Comparison of ENCODE assay signal across 20 cellular contexts in the genomic region with DNA sequence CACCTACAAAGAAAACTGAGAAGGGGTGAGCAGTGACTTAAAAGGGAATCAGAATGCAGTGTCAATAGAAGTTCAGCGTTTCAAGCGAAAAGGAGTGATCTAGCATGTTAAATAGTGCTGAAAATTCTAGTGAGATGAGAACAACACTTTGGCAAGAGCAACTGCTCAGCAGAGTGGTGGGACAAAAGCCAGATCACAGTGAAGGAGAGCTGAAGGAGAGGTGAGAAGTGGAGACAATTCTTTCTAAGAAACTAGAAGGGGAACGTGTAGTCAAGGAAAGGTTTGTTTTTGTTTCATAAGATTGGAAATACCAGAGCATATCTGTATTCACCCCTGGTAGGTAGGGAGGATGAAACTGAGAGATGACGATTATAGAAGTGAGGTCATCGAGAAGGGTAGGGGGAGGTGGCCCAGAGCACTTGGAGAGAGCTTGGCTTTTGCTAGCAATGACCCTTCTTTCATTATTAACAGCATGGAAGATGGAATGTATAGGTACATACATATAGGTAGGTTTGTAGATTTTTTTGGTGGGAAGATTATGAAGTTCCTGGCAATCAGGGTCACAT. TPM values are rescaled to one million over a fixed set of nuclear protein-coding genes. Genes with fewer than 3 reads are reported as not detected.
DNase-seq lines count a peak whose midpoint lies in the region; ATAC-seq and TF ChIP-seq lines count a peak whose summit lies in the region.
"Had no signal": no experiment of that assay in that cellular context is flagged by ENCODE, and none has a peak within 500 bp of the region (broad histone marks: within the 10 kb centered on the region; RNA-seq: fewer than 3 reads in every experiment).

No MANE protein-coding gene starts in this region.

- CTCF ChIA-PET in mammary epithelial cell (lab: Charles Lee; ENCODE audit: low non-redundant PET), result no interaction called here
- CTCF ChIA-PET in MCF 10A (lab: Yijun Ruan, JAX), result interaction anchor here (1.3 to 2.7 kb wide), 2 partner anchors 8 to 91 kb away, joined by 5 to 9 read pairs; no protein-coding TSS in a partner anchor

- dilution Hi-C loops in mammary epithelial cell (cut with HindIII; ENCODE audit: low sequenced_read_pairs), result no loop called here

- no peak for TF ChIP-seq POLR2A in esophagus muscularis mucosa (IDR thresholded peaks at IDR 0.05; ENCODE audit: low read depth)

- WGBS in mammary epithelial cell (ENCODE audit: low coverage, missing lambda C conversion rate), result 42% methylated on average over 5 of the region's 5 CpGs
- WGBS in esophagus muscularis mucosa, result 42% methylated on average over 5 of the region's 5 CpGs

- H3K27ac ChIP-seq in mammary epithelial cell (ENCODE audit: insufficient read depth, low read depth, low read length) (no peak overlapping the region), esophagus muscularis mucosa (replicated peaks in 1 of 4) (no peak overlapping the region), foreskin keratinocyte (no peak overlapping the region)
- H3K27ac ChIP-seq: 22Rv1; BLaER1 treated with 17β-estradiol and CSF1 and Interleukin-3, amounts not matched to agents 10 nM and 100 nM; Peyer's patch had no signal

- TF ChIP-seq EP300 in esophagus muscularis mucosa (IDR thresholded peaks at IDR 0.05), result no peak

- no peaks in the 10 kb centered on the region for H3K36me3 ChIP-seq in mammary epithelial cell (ENCODE audit: insufficient read depth, low read length)
- H3K36me3 ChIP-seq in esophagus muscularis mucosa, result peaks cover 0 to 12% (median 0%) of the 10 kb centered on the region in 4 donors
- H3K36me3 ChIP-seq: BLaER1 treated with 17β-estradiol and CSF1 and Interleukin-3, amounts not matched to agents 10 nM and 100 nM; Peyer's patch had no signal

- no peak overlapping the region for H3K27ac Mint-ChIP-seq in MCF 10A (ENCODE audit: low read depth, unreplicated experiment)
- H3K27ac Mint-ChIP-seq: HFFc6 had no signal

- H3K79me2 ChIP-seq in mammary epithelial cell (ENCODE audit: insufficient read depth, low read length), result no peaks in the 10 kb centered on the region

- BruUV-seq in mammary epithelial cell (replicated peaks; lab: Mats Ljungman, UMichigan) (no TSS peak), MCF 10A (replicated peaks; lab: Mats Ljungman, UMichigan) (no TSS peak)

- H3K27me3 ChIP-seq in mammary epithelial cell (ENCODE audit: insufficient read depth, low read length) (no peaks in the 10 kb centered on the region), esophagus muscularis mucosa (no peaks in the 10 kb centered on the region), foreskin keratinocyte (no peaks in the 10 kb centered on the region)
- H3K27me3 ChIP-seq: Peyer's patch had no signal

- in situ Hi-C loops in mammary epithelial cell (cut with MboI; ENCODE audit: low sequenced_read_pairs in 2 of 2), result loop anchor here in 1 of 2 donors (25.0 kb wide), 1 partner anchor 610 kb away; the partner anchor contains the start of gene TAF7L

- H3K4me3 Mint-ChIP-seq in MCF 10A (ENCODE audit: unreplicated experiment), result no peak overlapping the region
- H3K4me3 Mint-ChIP-seq: HFFc6 had no signal

- POLR2A ChIA-PET in MCF 10A (lab: Yijun Ruan, JAX), result no interaction called here

- H3K9me3 Mint-ChIP-seq in MCF 10A (ENCODE audit: unreplicated experiment), result no peaks in the 10 kb centered on the region
- H3K9me3 Mint-ChIP-seq: HFFc6 had no signal

- H3K9me3 ChIP-seq in mammary epithelial cell (replicated peaks; ENCODE audit: insufficient read depth, low read length) (no peaks in the 10 kb centered on the region), esophagus muscularis mucosa (no peaks in the 10 kb centered on the region)
- H3K9me3 ChIP-seq: BLaER1 treated with 17β-estradiol and CSF1 and Interleukin-3, amounts not matched to agents 10 nM and 100 nM; Peyer's patch had no signal

- H3K4me1 Mint-ChIP-seq in MCF 10A (ENCODE audit: insufficient read depth, unreplicated experiment), result no peaks in the 10 kb centered on the region

- peaks cover 5% of the 10 kb centered on the region for H3K36me3 Mint-ChIP-seq in MCF 10A (ENCODE audit: insufficient read depth, unreplicated experiment)

- no peak overlapping the region for H3K9ac ChIP-seq in mammary epithelial cell (ENCODE audit: insufficient read depth, low read length)
- H3K9ac ChIP-seq: BLaER1 treated with 17β-estradiol and CSF1 and Interleukin-3, amounts not matched to agents 10 nM and 100 nM had no signal

- no peaks in the 10 kb centered on the region for H4K20me1 ChIP-seq in mammary epithelial cell (ENCODE audit: insufficient read depth, low read length)
- H4K20me1 ChIP-seq: BLaER1 treated with 17β-estradiol and CSF1 and Interleukin-3, amounts not matched to agents 10 nM and 100 nM had no signal

- H3K4me1 ChIP-seq in mammary epithelial cell (ENCODE audit: insufficient read depth, low read length) (no peaks in the 10 kb centered on the region), esophagus muscularis mucosa (peaks cover 0 to 10% (median 6%) of the 10 kb centered on the region in 4 donors), foreskin keratinocyte (no peaks in the 10 kb centered on the region)
- H3K4me1 ChIP-seq: Peyer's patch had no signal

- no peak overlapping the region for H3K4me3 ChIP-seq in mammary epithelial cell (replicated peaks in 1 of 3; ENCODE audit: insufficient read depth in 1 of 3, low read depth in 2 of 3, low read length in 3 of 3)
- H3K4me3 ChIP-seq in choroid plexus epithelial cell (ENCODE audit: low read depth, low read length), result no peak overlapping the region
- no peak overlapping the region for H3K4me3 ChIP-seq in esophagus muscularis mucosa
- H3K4me3 ChIP-seq: BLaER1 treated with 17β-estradiol and CSF1 and Interleukin-3, amounts not matched to agents 10 nM and 100 nM; Peyer's patch had no signal

- H2AFZ ChIP-seq in mammary epithelial cell (ENCODE audit: low read depth, low read length), result no peak overlapping the region

- DNase-seq in mammary epithelial cell, result peak; percentile 43
- DNase-seq in MCF 10A (ENCODE audit: unreplicated experiment), result no peak
- peak; percentile 89 for DNase-seq in choroid plexus epithelial cell (ENCODE audit: low read depth)
- DNase-seq in kidney glomerular epithelial cell (lab: John Stamatoyannopoulos, UW), result peak; percentile 28
- no peak for DNase-seq in esophagus muscularis mucosa (ENCODE audit: extremely low spot score)
- no peak for DNase-seq in foreskin keratinocyte
- no peak for DNase-seq in NCI-H1092 (lab: John Stamatoyannopoulos, UW)
- DNase-seq in DMS 273 treated with DMSO at 0.1 percent for 48 hours (lab: John Stamatoyannopoulos, UW), result no peak
- DNase-seq: DMS153, HFFc6, KG1, NCI-H1436 treated with DMSO at 0.1 percent for 48 hours, NCI-H2081, NCI-H510A treated with DMSO at 0.1 percent for 48 hours, NCI-H82, Peyer's patch had no signal

- H3K27me3 Mint-ChIP-seq in MCF 10A (ENCODE audit: insufficient read depth, unreplicated experiment), result peaks cover 60% of the 10 kb centered on the region

- intact Hi-C loops in mammary epithelial cell (cut with micrococcal nuclease), result no loop called here
- intact Hi-C loops in MCF 10A (cut with micrococcal nuclease), result no loop called here
- intact Hi-C loops in esophagus muscularis mucosa (cut with DNase I), result no loop called here

- H3K4me2 ChIP-seq in mammary epithelial cell (ENCODE audit: insufficient read depth, low read depth, low read length), result no peak overlapping the region
- H3K4me2 ChIP-seq: BLaER1 treated with 17β-estradiol and CSF1 and Interleukin-3, amounts not matched to agents 10 nM and 100 nM had no signal

- ATAC-seq in foreskin keratinocyte, result no peak
- ATAC-seq: Right ventricle myocardium inferior had no signal

- TF ChIP-seq CTCF in mammary epithelial cell (conservative IDR thresholded peaks at IDR 0.05 in 1 of 2, IDR thresholded peaks at IDR 0.05 in 1 of 2; ENCODE audit: extremely low read depth in 1 of 2, insufficient read depth in 1 of 2, low read depth in 1 of 2, low read length in 2 of 2) (no peak), MCF 10A (IDR thresholded peaks at IDR 0.05; ENCODE audit: unreplicated experiment) (no peak), choroid plexus epithelial cell (conservative IDR thresholded peaks at IDR 0.05; ENCODE audit: low read depth, low read length) (no peak), esophagus muscularis mucosa (IDR thresholded peaks at IDR 0.05) (no peak), foreskin keratinocyte (conservative IDR thresholded peaks at IDR 0.05) (no peak)

RNA-seq across cellular contexts. Expression of gene SRPX2, which starts 33.7 kb away (rescaled TPM):
- total RNA-seq in mammary epithelial cell, result 1 to 10 TPM; 1.8 to 4.0 TPM
- 6.3 TPM for polyA plus RNA-seq in mammary epithelial cell
- 6.2 TPM for polyA minus RNA-seq in mammary epithelial cell
- total RNA-seq in MCF 10A (2022), result 4.7 and 5.3 TPM in 2 replicates
- total RNA-seq in esophagus muscularis mucosa, result 10 to 100 TPM; 29.8 to 57.3 (median 39.6) TPM
- total RNA-seq in foreskin keratinocyte, result 0.31 and 0.49 TPM in 2 replicates
- polyA plus RNA-seq in foreskin keratinocyte, result 0.36 and 0.76 TPM in 2 replicates
- total RNA-seq: H1 had no signal
- polyA plus RNA-seq: H1 had no signal

RNA-seq across cellular contexts. Expression of gene TSPAN6, which starts 41.1 kb away (rescaled TPM):
- total RNA-seq in mammary epithelial cell, result 10 to 100 TPM; 15.6 to 27.3 TPM
- polyA plus RNA-seq in mammary epithelial cell, result 15.9 TPM
- 14.9 TPM for polyA minus RNA-seq in mammary epithelial cell
- total RNA-seq in MCF 10A (2022), result 4.9 and 5.6 TPM in 2 replicates
- 1 to 10 TPM; 5.4 to 8.3 (median 6.8) TPM for total RNA-seq in esophagus muscularis mucosa
- 18.3 and 18.4 TPM in 2 replicates for total RNA-seq in foreskin keratinocyte
- 14.5 and 16.2 TPM in 2 replicates for polyA plus RNA-seq in foreskin keratinocyte

RNA-seq across cellular contexts. Expression of gene SYTL4, which starts 54.2 kb away (rescaled TPM):
- total RNA-seq in mammary epithelial cell (1 to 10 TPM; 1.0 to 4.2 TPM), MCF 10A (2022) (1.9 and 2.1 TPM in 2 replicates), esophagus muscularis mucosa (10 to 100 TPM; 14.9 to 30.7 (median 27.8) TPM), foreskin keratinocyte (2.4 and 3.7 TPM in 2 replicates)
- polyA plus RNA-seq in mammary epithelial cell (2.5 TPM), foreskin keratinocyte (0.88 and 1.1 TPM in 2 replicates)
- 2.5 TPM for polyA minus RNA-seq in mammary epithelial cell

Comparison
In these comparisons a context has a peak if more than half of its experiments do, and no peak if none do; other contexts are left out.
1. DNase-seq: peak in mammary epithelial cell (single experiment), choroid plexus epithelial cell (single experiment) and kidney glomerular epithelial cell (single experiment); none in MCF 10A (single experiment), esophagus muscularis mucosa (single experiment), foreskin keratinocyte (0 of 2), NCI-H1092 (single experiment) and DMS 273 treated with DMSO at 0.1 percent for 48 hours (single experiment).